In the genomic region with DNA sequence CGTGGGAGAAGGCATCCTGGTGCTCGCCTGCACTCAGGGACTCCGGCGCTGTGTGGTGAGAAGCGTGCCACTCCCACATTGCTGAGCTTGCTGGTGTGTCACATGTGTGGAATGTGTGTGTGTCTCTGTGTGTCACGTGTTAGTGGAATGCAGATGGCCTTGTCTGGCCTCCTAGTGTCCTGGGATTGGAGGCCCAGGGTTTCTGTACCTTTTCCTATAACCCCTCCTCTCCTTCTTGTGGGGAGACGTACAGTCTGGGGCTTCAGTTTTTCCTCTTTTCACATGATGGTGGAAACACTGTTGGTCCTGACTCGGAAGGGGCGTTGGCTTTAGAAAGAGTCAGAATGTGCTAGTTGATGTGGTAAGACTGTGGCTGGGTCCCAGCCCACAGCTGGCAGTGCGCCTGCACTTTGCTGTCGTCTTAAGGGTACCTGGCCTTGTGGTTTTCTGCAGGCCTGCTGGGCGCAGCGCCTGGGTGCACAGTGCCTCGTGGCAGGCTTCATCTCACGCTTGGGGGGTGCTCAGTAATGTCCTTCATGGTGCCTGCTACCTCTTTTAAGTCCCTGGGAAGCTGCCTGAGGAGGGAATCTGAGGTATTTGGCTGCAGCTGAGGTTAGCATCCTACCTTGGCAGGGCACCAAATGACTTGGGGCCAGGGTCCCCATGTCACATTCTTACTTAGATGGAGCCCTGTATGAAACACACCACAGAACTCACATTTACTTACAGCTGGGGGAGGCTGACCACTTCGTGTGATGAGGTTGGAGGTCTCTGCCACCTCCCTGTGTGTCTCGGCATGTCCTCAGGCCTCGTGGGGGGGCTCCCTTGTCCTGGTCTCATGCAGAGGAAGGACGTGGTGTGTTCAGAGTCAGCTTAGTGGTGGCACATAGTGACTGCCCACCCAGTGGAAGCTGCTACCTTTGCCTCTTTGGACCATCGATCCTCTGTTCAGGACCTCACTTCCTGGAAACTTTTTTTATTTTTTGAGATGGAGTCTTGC, we compare ENCODE assay signal across 1 cellular context.
TF ChIP-seq lines count a peak whose summit lies in the region.

No MANE protein-coding gene starts in this region.

TF ChIP-seq in K562, 482 proteins besides CTCF, POLR2A, EP300 and RAD21 (continued from another document and continues in another):
- TF ChIP-seq, protein P1, sequence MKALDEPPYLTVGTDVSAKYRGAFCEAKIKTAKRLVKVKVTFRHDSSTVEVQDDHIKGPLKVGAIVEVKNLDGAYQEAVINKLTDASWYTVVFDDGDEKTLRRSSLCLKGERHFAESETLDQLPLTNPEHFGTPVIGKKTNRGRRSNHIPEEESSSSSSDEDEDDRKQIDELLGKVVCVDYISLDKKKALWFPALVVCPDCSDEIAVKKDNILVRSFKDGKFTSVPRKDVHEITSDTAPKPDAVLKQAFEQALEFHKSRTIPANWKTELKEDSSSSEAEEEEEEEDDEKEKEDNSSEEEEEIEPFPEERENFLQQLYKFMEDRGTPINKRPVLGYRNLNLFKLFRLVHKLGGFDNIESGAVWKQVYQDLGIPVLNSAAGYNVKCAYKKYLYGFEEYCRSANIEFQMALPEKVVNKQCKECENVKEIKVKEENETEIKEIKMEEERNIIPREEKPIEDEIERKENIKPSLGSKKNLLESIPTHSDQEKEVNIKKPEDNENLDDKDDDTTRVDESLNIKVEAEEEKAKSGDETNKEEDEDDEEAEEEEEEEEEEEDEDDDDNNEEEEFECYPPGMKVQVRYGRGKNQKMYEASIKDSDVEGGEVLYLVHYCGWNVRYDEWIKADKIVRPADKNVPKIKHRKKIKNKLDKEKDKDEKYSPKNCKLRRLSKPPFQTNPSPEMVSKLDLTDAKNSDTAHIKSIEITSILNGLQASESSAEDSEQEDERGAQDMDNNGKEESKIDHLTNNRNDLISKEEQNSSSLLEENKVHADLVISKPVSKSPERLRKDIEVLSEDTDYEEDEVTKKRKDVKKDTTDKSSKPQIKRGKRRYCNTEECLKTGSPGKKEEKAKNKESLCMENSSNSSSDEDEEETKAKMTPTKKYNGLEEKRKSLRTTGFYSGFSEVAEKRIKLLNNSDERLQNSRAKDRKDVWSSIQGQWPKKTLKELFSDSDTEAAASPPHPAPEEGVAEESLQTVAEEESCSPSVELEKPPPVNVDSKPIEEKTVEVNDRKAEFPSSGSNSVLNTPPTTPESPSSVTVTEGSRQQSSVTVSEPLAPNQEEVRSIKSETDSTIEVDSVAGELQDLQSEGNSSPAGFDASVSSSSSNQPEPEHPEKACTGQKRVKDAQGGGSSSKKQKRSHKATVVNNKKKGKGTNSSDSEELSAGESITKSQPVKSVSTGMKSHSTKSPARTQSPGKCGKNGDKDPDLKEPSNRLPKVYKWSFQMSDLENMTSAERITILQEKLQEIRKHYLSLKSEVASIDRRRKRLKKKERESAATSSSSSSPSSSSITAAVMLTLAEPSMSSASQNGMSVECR (CRISPR knock-in tag; IDR thresholded peaks at IDR 0.05), result 0 out of 2 replicates have a peak, but pooled peaks have one; percentile 26
- no peak for TF ChIP-seq POLR2H (tag; IDR thresholded peaks at IDR 0.05; ENCODE audit: low read depth)
- no peak for TF ChIP-seq ZNF165 (CRISPR knock-in tag; IDR thresholded peaks at IDR 0.05; ENCODE audit: borderline replicate concordance)
- no peak for TF ChIP-seq ZNF398 (CRISPR knock-in tag; IDR thresholded peaks at IDR 0.05)
- TF ChIP-seq, protein P2, sequence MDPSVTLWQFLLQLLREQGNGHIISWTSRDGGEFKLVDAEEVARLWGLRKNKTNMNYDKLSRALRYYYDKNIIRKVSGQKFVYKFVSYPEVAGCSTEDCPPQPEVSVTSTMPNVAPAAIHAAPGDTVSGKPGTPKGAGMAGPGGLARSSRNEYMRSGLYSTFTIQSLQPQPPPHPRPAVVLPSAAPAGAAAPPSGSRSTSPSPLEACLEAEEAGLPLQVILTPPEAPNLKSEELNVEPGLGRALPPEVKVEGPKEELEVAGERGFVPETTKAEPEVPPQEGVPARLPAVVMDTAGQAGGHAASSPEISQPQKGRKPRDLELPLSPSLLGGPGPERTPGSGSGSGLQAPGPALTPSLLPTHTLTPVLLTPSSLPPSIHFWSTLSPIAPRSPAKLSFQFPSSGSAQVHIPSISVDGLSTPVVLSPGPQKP (CRISPR knock-in tag; IDR thresholded peaks at IDR 0.05), result 0 out of 2 replicates have a peak, but pooled peaks have one; percentile 23
- TF ChIP-seq SMARCE1 (IDR thresholded peaks at IDR 0.05), result no peak
- TF ChIP-seq SP1 (CRISPR knock-in tag; IDR thresholded peaks at IDR 0.05), result no peak
- TF ChIP-seq KAT2B (IDR thresholded peaks at IDR 0.05; ENCODE audit: low read depth, low read length), result no peak
- TF ChIP-seq HNRNPK (IDR thresholded peaks at IDR 0.05; ENCODE audit: low read depth, low read length, poor library complexity, severe bottlenecking), result no peak
- TF ChIP-seq GMEB1 (CRISPR knock-in tag; IDR thresholded peaks at IDR 0.05), result no peak
- TF ChIP-seq TFE3 (CRISPR knock-in tag; IDR thresholded peaks at IDR 0.05), result peak; percentile 17; the same call in 1 of the 2 replicates
- TF ChIP-seq, protein P3, sequence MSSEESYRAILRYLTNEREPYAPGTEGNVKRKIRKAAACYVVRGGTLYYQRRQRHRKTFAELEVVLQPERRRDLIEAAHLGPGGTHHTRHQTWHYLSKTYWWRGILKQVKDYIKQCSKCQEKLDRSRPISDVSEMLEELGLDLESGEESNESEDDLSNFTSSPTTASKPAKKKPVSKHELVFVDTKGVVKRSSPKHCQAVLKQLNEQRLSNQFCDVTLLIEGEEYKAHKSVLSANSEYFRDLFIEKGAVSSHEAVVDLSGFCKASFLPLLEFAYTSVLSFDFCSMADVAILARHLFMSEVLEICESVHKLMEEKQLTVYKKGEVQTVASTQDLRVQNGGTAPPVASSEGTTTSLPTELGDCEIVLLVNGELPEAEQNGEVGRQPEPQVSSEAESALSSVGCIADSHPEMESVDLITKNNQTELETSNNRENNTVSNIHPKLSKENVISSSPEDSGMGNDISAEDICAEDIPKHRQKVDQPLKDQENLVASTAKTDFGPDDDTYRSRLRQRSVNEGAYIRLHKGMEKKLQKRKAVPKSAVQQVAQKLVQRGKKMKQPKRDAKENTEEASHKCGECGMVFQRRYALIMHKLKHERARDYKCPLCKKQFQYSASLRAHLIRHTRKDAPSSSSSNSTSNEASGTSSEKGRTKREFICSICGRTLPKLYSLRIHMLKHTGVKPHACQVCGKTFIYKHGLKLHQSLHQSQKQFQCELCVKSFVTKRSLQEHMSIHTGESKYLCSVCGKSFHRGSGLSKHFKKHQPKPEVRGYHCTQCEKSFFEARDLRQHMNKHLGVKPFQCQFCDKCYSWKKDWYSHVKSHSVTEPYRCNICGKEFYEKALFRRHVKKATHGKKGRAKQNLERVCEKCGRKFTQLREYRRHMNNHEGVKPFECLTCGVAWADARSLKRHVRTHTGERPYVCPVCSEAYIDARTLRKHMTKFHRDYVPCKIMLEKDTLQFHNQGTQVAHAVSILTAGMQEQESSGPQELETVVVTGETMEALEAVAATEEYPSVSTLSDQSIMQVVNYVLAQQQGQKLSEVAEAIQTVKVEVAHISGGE (CRISPR knock-in tag; IDR thresholded peaks at IDR 0.05), result no peak
- TF ChIP-seq TAF7 (tag; IDR thresholded peaks at IDR 0.05), result 0 out of 2 replicates have a peak, but pooled peaks have one; percentile 7
- TF ChIP-seq TSC22D4 (tag; IDR thresholded peaks at IDR 0.05), result no peak
- TF ChIP-seq U2AF1 (optimal IDR thresholded peaks at IDR 0.05; ENCODE audit: low read depth, low read length), result no peak
- no peak for TF ChIP-seq ZNF347 (CRISPR knock-in tag; IDR thresholded peaks at IDR 0.05; ENCODE audit: low read depth)
- TF ChIP-seq ZNF507 (tag; conservative IDR thresholded peaks at IDR 0.05), result no peak
- no peak for TF ChIP-seq BDP1 (IDR thresholded peaks at IDR 0.05; ENCODE audit: insufficient read depth, insufficient read length)
- TF ChIP-seq MED1 (CRISPR knock-in tag; IDR thresholded peaks at IDR 0.05; ENCODE audit: borderline replicate concordance), result peak; percentile 84; the same call in 1 of the 2 replicates
- TF ChIP-seq TBL1XR1 (IDR thresholded peaks at IDR 0.05; ENCODE audit: low read length in 2 of 2), result no peak
- TF ChIP-seq PBX2 (CRISPR knock-in tag; IDR thresholded peaks at IDR 0.05; ENCODE audit: low read depth), result peak; percentile 4; the same call in 1 of the 2 replicates
- no peak for TF ChIP-seq PBX2 (tag; conservative IDR thresholded peaks at IDR 0.05; ENCODE audit: low read depth)
- no peak for TF ChIP-seq C11orf30 (IDR thresholded peaks at IDR 0.05; ENCODE audit: low read depth)
- TF ChIP-seq SMARCA4 (IDR thresholded peaks at IDR 0.05), result no peak
- no peak for TF ChIP-seq FOXJ2 (tag; IDR thresholded peaks at IDR 0.05)
- peak; percentile 75 for TF ChIP-seq RBM22 (IDR thresholded peaks at IDR 0.05; ENCODE audit: low read depth, low read length, poor library complexity, severe bottlenecking)
- no peak for TF ChIP-seq NR2C1 (IDR thresholded peaks at IDR 0.05)
- no peak for TF ChIP-seq NR2C1 (tag; IDR thresholded peaks at IDR 0.05)
- TF ChIP-seq NR1H2 (CRISPR knock-in tag; IDR thresholded peaks at IDR 0.05), result no peak
- peak; percentile 50; the same call in 1 of the 2 replicates for TF ChIP-seq MAX (CRISPR knock-in tag; IDR thresholded peaks at IDR 0.05)
- TF ChIP-seq ZNF282 (CRISPR knock-in tag; IDR thresholded peaks at IDR 0.05), result 0 out of 2 replicates have a peak, but pooled peaks have one; percentile 36
- TF ChIP-seq FOXA3 (CRISPR knock-in tag; conservative IDR thresholded peaks at IDR 0.05 in 1 of 2, IDR thresholded peaks at IDR 0.05 in 1 of 2), result peak in 1 of 2 experiments; percentile 15; a peak in 1 of 4 replicates
- no peak; the same call in 1 of the 2 replicates for TF ChIP-seq FOXP1 (CRISPR knock-in tag; IDR thresholded peaks at IDR 0.05)
- TF ChIP-seq MEF2A (IDR thresholded peaks at IDR 0.05; ENCODE audit: control insufficient read depth, low read depth, low read length), result no peak
- peak; percentile 47 for TF ChIP-seq POLR2G (IDR thresholded peaks at IDR 0.05; ENCODE audit: low read depth, low read length)
- TF ChIP-seq, protein P4, sequence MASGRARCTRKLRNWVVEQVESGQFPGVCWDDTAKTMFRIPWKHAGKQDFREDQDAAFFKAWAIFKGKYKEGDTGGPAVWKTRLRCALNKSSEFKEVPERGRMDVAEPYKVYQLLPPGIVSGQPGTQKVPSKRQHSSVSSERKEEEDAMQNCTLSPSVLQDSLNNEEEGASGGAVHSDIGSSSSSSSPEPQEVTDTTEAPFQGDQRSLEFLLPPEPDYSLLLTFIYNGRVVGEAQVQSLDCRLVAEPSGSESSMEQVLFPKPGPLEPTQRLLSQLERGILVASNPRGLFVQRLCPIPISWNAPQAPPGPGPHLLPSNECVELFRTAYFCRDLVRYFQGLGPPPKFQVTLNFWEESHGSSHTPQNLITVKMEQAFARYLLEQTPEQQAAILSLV (tag; IDR thresholded peaks at IDR 0.05), result no peak
- TF ChIP-seq BRCA1 (IDR thresholded peaks at IDR 0.05), result no peak
- TF ChIP-seq BRCA1 (CRISPR knock-in tag; IDR thresholded peaks at IDR 0.05), result peak; percentile 22; the same call in 1 of the 2 replicates
